Comparison of ENCODE assay signal across 28 cellular contexts in the genomic region with DNA sequence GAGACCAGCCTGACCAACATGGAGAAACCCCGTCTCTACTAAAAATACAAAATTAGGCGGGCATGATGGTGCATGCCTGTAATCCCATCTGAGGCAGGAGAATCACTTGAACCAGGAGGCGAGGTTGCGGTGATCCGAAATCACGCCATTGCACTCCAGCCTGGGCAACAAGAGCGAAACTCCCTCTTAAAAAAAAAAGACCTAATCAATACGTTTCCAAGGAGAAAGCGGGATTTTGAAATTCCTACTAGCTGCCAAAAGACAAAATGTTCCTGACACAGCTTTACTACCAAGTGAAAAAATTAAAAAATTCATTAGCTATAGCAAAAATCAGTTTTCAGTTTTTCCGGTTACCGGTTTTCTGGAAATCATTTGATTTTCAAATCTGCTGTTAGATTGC.
"Had no signal": no experiment of that assay in that cellular context is flagged by ENCODE, and none has a peak within 500 bp of the region (broad histone marks: within the 10 kb centered on the region; RNA-seq: fewer than 3 reads in every experiment).

No MANE protein-coding gene starts in this region.

- H3K4me1 ChIP-seq: ascending aorta had no signal

- H3K4me3 ChIP-seq: ascending aorta, coronary artery, dorsolateral prefrontal cortex had no signal

- DNase-seq: activated B cell treated with CpG ODN at 0.5 μM for 24 hours; activated CD4-positive, alpha-beta memory T cell treated with anti-CD3 and anti-CD28 coated beads, Interleukin-2, amount 10 ng/mL, durations not matched to agents 7 days and 5 days; activated CD4-positive, alpha-beta T cell treated with anti-CD3 and anti-CD28 coated beads for 48 hours; activated CD8-positive, alpha-beta memory T cell treated with anti-CD3 and anti-CD28 coated beads, Interleukin-2, amount 50 U/mL, for 48 hours; activated gamma-delta T cell; activated naive CD4-positive, alpha-beta T cell; activated naive CD4-positive, alpha-beta T cell treated with anti-CD3 and anti-CD28 coated beads, Interleukin-2, amount 10 ng/mL, durations not matched to agents 7 days and 5 days; activated naive CD8-positive, alpha-beta T cell treated with anti-CD3 and anti-CD28 coated beads, Interleukin-2, amount 10 ng/mL, durations not matched to agents 7 days and 5 days; activated T-cell treated with anti-CD3 and anti-CD28 coated beads for 4 hours; activated T-cell treated with anti-CD3 and anti-CD28 coated beads, Interleukin-2, amount 50 U/mL, for 24 hours; activated T-cell treated with anti-CD3 and anti-CD28 coated beads, Interleukin-2, amount 50 U/mL, for 72 hours; brain microvascular endothelial cell; dorsolateral prefrontal cortex; effector memory CD4-positive, alpha-beta T cell; endodermal cell; foreskin fibroblast; head of caudate nucleus; T-helper 2 cell; WERI-Rb-1 had no signal

- H3K36me3 Mint-ChIP-seq: activated naive CD4-positive, alpha-beta T cell treated with anti-CD3 and anti-CD28 coated beads, Interleukin-2, amount 50 U/mL, for 72 hours had no signal

- FAIRE-seq: bronchial epithelial cell, frontal cortex had no signal

- H3K27ac Mint-ChIP-seq: activated B cell treated with CpG ODN at 0.5 μM for 24 hours; activated CD4-positive, alpha-beta memory T cell treated with anti-CD3 and anti-CD28 coated beads, Interleukin-2, amount 10 ng/mL, durations not matched to agents 7 days and 5 days; activated naive CD4-positive, alpha-beta T cell treated with anti-CD3 and anti-CD28 coated beads, Interleukin-2, amount 10 ng/mL, durations not matched to agents 7 days and 5 days; activated naive CD8-positive, alpha-beta T cell treated with anti-CD3 and anti-CD28 coated beads, Interleukin-2, amount 10 ng/mL, durations not matched to agents 7 days and 5 days; activated T-cell treated with anti-CD3 and anti-CD28 coated beads, Interleukin-2, amount 50 U/mL, for 24 hours; activated T-cell treated with anti-CD3 and anti-CD28 coated beads, Interleukin-2, amount 50 U/mL, for 72 hours; dendritic cell treated with granulocyte-macrophage colony-stimulating factor and Interleukin-4, amounts not matched to agents 40 ng/mL and 50 ng/mL, for 4 days; endodermal cell had no signal

- H3K9me3 Mint-ChIP-seq: activated B cell treated with CpG ODN at 0.5 μM for 24 hours; activated CD4-positive, alpha-beta memory T cell treated with anti-CD3 and anti-CD28 coated beads, Interleukin-2, amount 10 ng/mL, durations not matched to agents 7 days and 5 days; activated naive CD4-positive, alpha-beta T cell treated with anti-CD3 and anti-CD28 coated beads, Interleukin-2, amount 10 ng/mL, durations not matched to agents 7 days and 5 days; activated naive CD4-positive, alpha-beta T cell treated with anti-CD3 and anti-CD28 coated beads, Interleukin-2, amount 50 U/mL, for 72 hours; activated naive CD8-positive, alpha-beta T cell treated with anti-CD3 and anti-CD28 coated beads, Interleukin-2, amount 10 ng/mL, durations not matched to agents 7 days and 5 days; activated T-cell treated with anti-CD3 and anti-CD28 coated beads, Interleukin-2, amount 50 U/mL, for 24 hours; activated T-cell treated with anti-CD3 and anti-CD28 coated beads, Interleukin-2, amount 50 U/mL, for 72 hours; central memory CD8-positive, alpha-beta T cell; dendritic cell treated with granulocyte-macrophage colony-stimulating factor and Interleukin-4, amounts not matched to agents 40 ng/mL and 50 ng/mL, for 4 days; endodermal cell had no signal

- H3K27me3 ChIP-seq: ascending aorta, brain microvascular endothelial cell, dorsolateral prefrontal cortex had no signal

- H3K36me3 ChIP-seq: ascending aorta, brain microvascular endothelial cell, WERI-Rb-1 had no signal

- H3K4me3 Mint-ChIP-seq: activated B cell treated with CpG ODN at 0.5 μM for 24 hours; activated CD4-positive, alpha-beta memory T cell treated with anti-CD3 and anti-CD28 coated beads, Interleukin-2, amount 10 ng/mL, durations not matched to agents 7 days and 5 days; activated naive CD4-positive, alpha-beta T cell treated with anti-CD3 and anti-CD28 coated beads, Interleukin-2, amount 10 ng/mL, durations not matched to agents 7 days and 5 days; activated naive CD8-positive, alpha-beta T cell treated with anti-CD3 and anti-CD28 coated beads, Interleukin-2, amount 10 ng/mL, durations not matched to agents 7 days and 5 days; activated T-cell treated with anti-CD3 and anti-CD28 coated beads, Interleukin-2, amount 50 U/mL, for 24 hours; activated T-cell treated with anti-CD3 and anti-CD28 coated beads, Interleukin-2, amount 50 U/mL, for 72 hours; central memory CD8-positive, alpha-beta T cell; dendritic cell treated with granulocyte-macrophage colony-stimulating factor and Interleukin-4, amounts not matched to agents 40 ng/mL and 50 ng/mL, for 4 days; endodermal cell had no signal

- H3K27me3 Mint-ChIP-seq: activated B cell treated with CpG ODN at 0.5 μM for 24 hours; activated CD4-positive, alpha-beta memory T cell treated with anti-CD3 and anti-CD28 coated beads, Interleukin-2, amount 10 ng/mL, durations not matched to agents 7 days and 5 days; activated naive CD4-positive, alpha-beta T cell treated with anti-CD3 and anti-CD28 coated beads, Interleukin-2, amount 10 ng/mL, durations not matched to agents 7 days and 5 days; activated naive CD8-positive, alpha-beta T cell treated with anti-CD3 and anti-CD28 coated beads, Interleukin-2, amount 10 ng/mL, durations not matched to agents 7 days and 5 days; activated T-cell treated with anti-CD3 and anti-CD28 coated beads, Interleukin-2, amount 50 U/mL, for 24 hours; central memory CD8-positive, alpha-beta T cell; dendritic cell treated with granulocyte-macrophage colony-stimulating factor and Interleukin-4, amounts not matched to agents 40 ng/mL and 50 ng/mL, for 4 days had no signal

- H3K4me1 Mint-ChIP-seq: activated B cell treated with CpG ODN at 0.5 μM for 24 hours; central memory CD8-positive, alpha-beta T cell had no signal

- H3K27ac ChIP-seq: ascending aorta, brain microvascular endothelial cell, coronary artery, dorsolateral prefrontal cortex, WERI-Rb-1 had no signal

- H3K9me3 ChIP-seq: ascending aorta had no signal

- ATAC-seq: activated CD4-positive, CD25-positive, alpha-beta regulatory T cell treated with anti-CD3 and anti-CD28 coated beads, Interleukin-2, amount 50 U/mL, for 24 hours; activated naive CD4-positive, alpha-beta T cell treated with anti-CD3 and anti-CD28 coated beads, Interleukin-2, amount 50 U/mL, for 72 hours; activated T-cell treated with anti-CD3 and anti-CD28 coated beads, Interleukin-2, amount 50 U/mL, for 72 hours; esophagus mucosa had no signal
